In the genomic region with DNA sequence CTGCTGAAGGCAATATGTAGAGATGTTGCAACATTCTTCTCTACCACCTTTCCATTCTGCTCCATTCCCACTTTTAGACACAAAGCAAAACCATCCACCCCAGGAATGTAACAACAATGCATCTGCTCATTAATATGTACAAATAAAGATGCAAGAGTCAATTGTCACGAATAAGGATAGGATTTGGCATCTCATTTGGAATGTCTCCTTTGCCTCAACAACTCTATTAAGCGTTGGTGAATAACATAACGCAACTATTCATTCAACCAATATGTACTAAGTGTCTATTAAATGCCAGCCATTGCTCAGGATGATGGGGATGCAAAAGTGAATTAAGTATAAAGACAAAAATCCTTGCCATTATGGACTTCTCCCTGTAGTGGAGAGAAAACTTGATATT, we compare ENCODE assay signal across 23 cellular contexts.
"Had no signal": no experiment of that assay in that cellular context is flagged by ENCODE, and none has a peak within 500 bp of the region (broad histone marks: within the 10 kb centered on the region; RNA-seq: fewer than 3 reads in every experiment).

No MANE protein-coding gene starts in this region.

- H3K27ac Mint-ChIP-seq: activated CD8-positive, alpha-beta T cell treated with anti-CD3 and anti-CD28 coated beads, Interleukin-2, amount 10 ng/mL, durations not matched to agents 7 days and 5 days; activated naive CD4-positive, alpha-beta T cell treated with anti-CD3 and anti-CD28 coated beads, Interleukin-2, amount 50 U/mL, for 24 hours; activated T-cell treated with anti-CD3 and anti-CD28 coated beads, Interleukin-2, amount 50 U/mL, for 24 hours; activated T-helper 1 cell treated with anti-CD3 and anti-CD28 coated beads, Interleukin-12 subunit alpha, Interleukin-12 subunit beta, Interleukin-2, Interleukin-4 antibody, amounts not matched to agents 30 ng/mL and 10 ng/mL and 1 ng/mL, durations not matched to agents 14 hours and 24 hours and 36 hours; T-helper 1 cell treated with Interleukin-12 subunit alpha and Interleukin-12 subunit beta and Interleukin-4 antibody, amounts not matched to agents 30 μg/mL and 1 μg/mL, for 36 hours; WTC11 had no signal

- H3K4me2 ChIP-seq: KMS-11 had no signal

- H3K9me3 ChIP-seq: ascending aorta, body of pancreas had no signal

- DNase-seq: activated CD4-positive, alpha-beta T cell treated with anti-CD3 and anti-CD28 coated beads for 48 hours; activated CD4-positive, alpha-beta T cell treated with anti-CD3 and anti-CD28 coated beads, Interleukin-2, amount 50 U/mL, for 4 hours; activated CD4-positive, CD25-positive, alpha-beta regulatory T cell treated with anti-CD3 and anti-CD28 coated beads, Interleukin-2, amount 50 U/mL, for 72 hours; activated CD8-positive, alpha-beta memory T cell treated with anti-CD3 and anti-CD28 coated beads, Interleukin-2, amount 50 U/mL, for 48 hours; activated CD8-positive, alpha-beta T cell treated with anti-CD3 and anti-CD28 coated beads, Interleukin-2, amount 10 ng/mL, durations not matched to agents 7 days and 5 days; activated effector memory CD4-positive, alpha-beta T cell treated with Interleukin-2 at 50 U/mL for 16 hours; activated naive CD4-positive, alpha-beta T cell; activated T-cell treated with anti-CD3 and anti-CD28 coated beads, Interleukin-2, amount 50 U/mL, for 24 hours; body of pancreas; NCI-H1092; NCI-H1417 treated with DMSO at 0.1 percent for 48 hours; NCI-H1694; NCI-H2029 treated with DMSO at 0.1 percent for 48 hours; NCI-H345; NCI-H510A; NCI-H526 treated with DMSO at 0.1 percent for 48 hours; NCI-H82 had no signal

- H3K27me3 Mint-ChIP-seq: activated naive CD4-positive, alpha-beta T cell treated with anti-CD3 and anti-CD28 coated beads, Interleukin-2, amount 50 U/mL, for 24 hours; activated T-cell treated with anti-CD3 and anti-CD28 coated beads, Interleukin-2, amount 50 U/mL, for 24 hours had no signal

- H3K27me3 ChIP-seq: ascending aorta, body of pancreas had no signal

- H3K36me3 ChIP-seq: ascending aorta had no signal

- H3K9me3 Mint-ChIP-seq: activated naive CD4-positive, alpha-beta T cell treated with anti-CD3 and anti-CD28 coated beads, Interleukin-2, amount 50 U/mL, for 24 hours; activated T-cell treated with anti-CD3 and anti-CD28 coated beads, Interleukin-2, amount 50 U/mL, for 24 hours; activated T-helper 1 cell treated with anti-CD3 and anti-CD28 coated beads, Interleukin-12 subunit alpha, Interleukin-12 subunit beta, Interleukin-2, Interleukin-4 antibody, amounts not matched to agents 30 ng/mL and 10 ng/mL and 1 ng/mL, durations not matched to agents 14 hours and 24 hours and 36 hours; T-helper 1 cell treated with Interleukin-12 subunit alpha and Interleukin-12 subunit beta and Interleukin-4 antibody, amounts not matched to agents 30 μg/mL and 1 μg/mL, for 36 hours; WTC11 had no signal

- H3K4me3 Mint-ChIP-seq: activated CD8-positive, alpha-beta T cell treated with anti-CD3 and anti-CD28 coated beads, Interleukin-2, amount 10 ng/mL, durations not matched to agents 7 days and 5 days; activated naive CD4-positive, alpha-beta T cell treated with anti-CD3 and anti-CD28 coated beads, Interleukin-2, amount 50 U/mL, for 24 hours; activated T-cell treated with anti-CD3 and anti-CD28 coated beads, Interleukin-2, amount 50 U/mL, for 24 hours; activated T-helper 1 cell treated with anti-CD3 and anti-CD28 coated beads, Interleukin-12 subunit alpha, Interleukin-12 subunit beta, Interleukin-2, Interleukin-4 antibody, amounts not matched to agents 30 ng/mL and 10 ng/mL and 1 ng/mL, durations not matched to agents 14 hours and 24 hours and 36 hours; T-helper 1 cell treated with Interleukin-12 subunit alpha and Interleukin-12 subunit beta and Interleukin-4 antibody, amounts not matched to agents 30 μg/mL and 1 μg/mL, for 36 hours; WTC11 had no signal

- H3K27ac ChIP-seq: ascending aorta, body of pancreas, KMS-11 had no signal

- H3K9ac ChIP-seq: KMS-11 had no signal

- H3K4me1 ChIP-seq: ascending aorta, body of pancreas had no signal

- H3K36me3 Mint-ChIP-seq: activated naive CD4-positive, alpha-beta T cell treated with anti-CD3 and anti-CD28 coated beads, Interleukin-2, amount 50 U/mL, for 24 hours; WTC11 had no signal

- H3K4me3 ChIP-seq: ascending aorta, body of pancreas had no signal

- ATAC-seq: activated CD8-positive, alpha-beta T cell treated with anti-CD3 and anti-CD28 coated beads, Interleukin-2, amount 10 ng/mL, durations not matched to agents 7 days and 5 days; body of pancreas; WTC11 had no signal
